Comparison of ENCODE assay signal across 8 cellular contexts in genomic region chrX:119502727-119503483, GRCh38. TPM values are rescaled to one million over a fixed set of nuclear protein-coding genes. Genes with fewer than 3 reads are reported as not detected.
DNase-seq lines count a peak whose midpoint lies in the region; ATAC-seq and TF ChIP-seq lines count a peak whose summit lies in the region.

No MANE protein-coding gene starts in this region.

- peaks cover 2% of the 10 kb centered on the region for H3K36me3 Mint-ChIP-seq in mesothelial cell of epicardium

- H3K27ac ChIP-seq in PC-3 (ENCODE audit: low read length) (peak overlapping the region; percentile 100), colonic mucosa (peak overlapping the region; percentile 81), trophoblast cell (ENCODE audit: low read depth, low read length) (peak overlapping the region; percentile 39)

- peak overlapping the region; percentile 48 for H2AFZ ChIP-seq in PC-3 (ENCODE audit: low read length)
- no peak overlapping the region for H2AFZ ChIP-seq in trophoblast cell (ENCODE audit: insufficient read depth, low read length, poor library complexity)

- peak overlapping the region; percentile 39; the same call in 1 of the 2 replicates for H3K4me3 ChIP-seq in PC-3 (ENCODE audit: low read length)
- H3K4me3 ChIP-seq in colonic mucosa: no peak overlapping the region
- H3K4me3 ChIP-seq in trophoblast cell (ENCODE audit: low read depth, low read length): no peak overlapping the region

- H3K4me3 Mint-ChIP-seq in mesothelial cell of epicardium: no peak overlapping the region

- no peak; the same call in 1 of the 2 replicates for TF ChIP-seq CTCF in PC-3 (conservative IDR thresholded peaks at IDR 0.05; ENCODE audit: low read depth, low read length)
- no peak for TF ChIP-seq CTCF in colonic mucosa (IDR thresholded peaks at IDR 0.05)
- TF ChIP-seq CTCF in mesothelial cell of epicardium (IDR thresholded peaks at IDR 0.05; ENCODE audit: unreplicated experiment): no peak

- H3K4me2 ChIP-seq in PC-3 (ENCODE audit: low read length) (peak overlapping the region; percentile 85), trophoblast cell (ENCODE audit: low read length) (no peak overlapping the region)

- H2AK5ac ChIP-seq in trophoblast cell (ENCODE audit: low read length): no peak overlapping the region

- no peak overlapping the region for H4K12ac ChIP-seq in trophoblast cell (ENCODE audit: low read depth, low read length)

- WGBS in trophoblast cell (ENCODE audit: extremely low coverage, insufficient coverage, insufficient read length): no CpG with 5 or more reads among the region's 11 CpGs

- peaks cover 9% of the 10 kb centered on the region for H3F3A ChIP-seq in PC-3 (ENCODE audit: low read length, unreplicated experiment)

- H4K8ac ChIP-seq in trophoblast cell (ENCODE audit: low read depth, low read length): no peak overlapping the region

- H4K91ac ChIP-seq in trophoblast cell (ENCODE audit: low read depth, low read length): no peak overlapping the region

- peak; percentile 77 for ATAC-seq in PC-3

- H3K4me1 Mint-ChIP-seq in mesothelial cell of epicardium: no peaks in the 10 kb centered on the region

- H3K27me3 Mint-ChIP-seq in mesothelial cell of epicardium (ENCODE audit: low read depth): no peaks in the 10 kb centered on the region

- no peak overlapping the region for H3K23ac ChIP-seq in trophoblast cell (ENCODE audit: low read length)

- H3K79me2 ChIP-seq in PC-3 (ENCODE audit: low read length): no peaks in the 10 kb centered on the region
- no peaks in the 10 kb centered on the region for H3K79me2 ChIP-seq in trophoblast cell (ENCODE audit: control insufficient read depth, insufficient read depth, low read length, poor library complexity)

- H2BK120ac ChIP-seq in trophoblast cell (ENCODE audit: insufficient read depth, low read length, poor library complexity): no peak overlapping the region

- no peak overlapping the region for H3K4ac ChIP-seq in trophoblast cell (ENCODE audit: low read depth, low read length)

- no peak overlapping the region for H2BK5ac ChIP-seq in trophoblast cell (ENCODE audit: low read depth, low read length, poor library complexity)

- H3K9ac ChIP-seq in PC-3 (ENCODE audit: low read length): peak overlapping the region; percentile 83
- H3K9ac ChIP-seq in colonic mucosa (ENCODE audit: low read depth in 2 of 2, low read length in 2 of 2): peak overlapping the region in 1 of 2 donors; percentile 31
- no peak overlapping the region for H3K9ac ChIP-seq in trophoblast cell (ENCODE audit: low read length)

- POLR2A ChIA-PET in PC-3 (lab: Charles Lee; ENCODE audit: unreplicated experiment): interaction anchor here (1.1 kb wide), 1 partner anchor 9 kb away, joined by 6 read pairs; no protein-coding TSS in a partner anchor

- H3K36me3 ChIP-seq in PC-3 (ENCODE audit: low read depth, low read length): no peaks in the 10 kb centered on the region
- no peaks in the 10 kb centered on the region for H3K36me3 ChIP-seq in colonic mucosa
- H3K36me3 ChIP-seq in trophoblast cell (ENCODE audit: control insufficient read depth in 1 of 2, insufficient read depth in 2 of 2, low read length in 2 of 2): no peaks in the 10 kb centered on the region

- BruUV-seq in PC-3 (replicated peaks; lab: Mats Ljungman, UMichigan): TSS peak; percentile 93

- CTCF ChIA-PET in PC-3 (lab: Charles Lee): interaction anchor here (0.6 to 1.4 kb wide), 2 partner anchors 9 to 14 kb away, joined by 5 to 10 read pairs; no protein-coding TSS in a partner anchor

- no peaks in the 10 kb centered on the region for H3K79me1 ChIP-seq in trophoblast cell (ENCODE audit: low read length)

- H3K9me3 ChIP-seq in PC-3 (ENCODE audit: low read length) (no peaks in the 10 kb centered on the region), colonic mucosa (no peaks in the 10 kb centered on the region), trophoblast cell (ENCODE audit: insufficient read depth, low read depth, low read length) (no peaks in the 10 kb centered on the region)

- peak; percentile 41 for DNase-seq in G401 (ENCODE audit: low spot score)
- peak; percentile 86 for DNase-seq in PC-3
- peak; percentile 83 for DNase-seq in colonic mucosa
- no peak for DNase-seq in trophoblast cell
- no peak for DNase-seq in occipital lobe (lab: John Stamatoyannopoulos, UW)
- no peak for DNase-seq in D341Med (ENCODE audit: low spot score)
- no peak for DNase-seq in DMS 273 treated with DMSO at 0.1 percent for 48 hours (lab: John Stamatoyannopoulos, UW)
- DNase-seq in mesothelial cell of epicardium (ENCODE audit: low spot score in 2 of 2, unreplicated experiment in 2 of 2): no peak

- no peak overlapping the region for H3K18ac ChIP-seq in trophoblast cell (ENCODE audit: low read length)

- H3K14ac ChIP-seq in trophoblast cell (ENCODE audit: low read length): no peak overlapping the region

- no peaks in the 10 kb centered on the region for H3K27me3 ChIP-seq in PC-3 (ENCODE audit: low read length)
- H3K27me3 ChIP-seq in colonic mucosa: no peaks in the 10 kb centered on the region
- no peaks in the 10 kb centered on the region for H3K27me3 ChIP-seq in trophoblast cell (ENCODE audit: insufficient read depth, low read length)

- peaks cover 3% of the 10 kb centered on the region for H3K9me3 Mint-ChIP-seq in mesothelial cell of epicardium

- no peaks in the 10 kb centered on the region for H3K9me2 ChIP-seq in PC-3 (replicated peaks; ENCODE audit: low read length)

- peaks cover 35% of the 10 kb centered on the region for H3K4me1 ChIP-seq in PC-3 (ENCODE audit: insufficient read depth, low read length)
- H3K4me1 ChIP-seq in colonic mucosa: no peaks in the 10 kb centered on the region
- H3K4me1 ChIP-seq in trophoblast cell (ENCODE audit: control insufficient read depth in 1 of 2, insufficient read depth in 2 of 2, low read length in 2 of 2): peaks cover 5 to 16% of the 10 kb centered on the region in 2 experiments

- H4K20me1 ChIP-seq in PC-3 (ENCODE audit: low read length): no peaks in the 10 kb centered on the region

- no peak overlapping the region for H3K27ac Mint-ChIP-seq in mesothelial cell of epicardium

- intact Hi-C loops in PC-3 (cut with micrococcal nuclease) (no loop called here), colonic mucosa (cut with DNase I) (no loop called here)

- H2BK12ac ChIP-seq in trophoblast cell (ENCODE audit: low read length): no peak overlapping the region

- in situ Hi-C loops in G401 (cut with HindIII; ENCODE audit: low sequenced_read_pairs): no loop called here

RNA-seq across cellular contexts. Expression of gene SLC25A5, which starts 34.7 kb away (rescaled TPM):
- 127 and 170 TPM in 2 replicates for total RNA-seq in G401 (2014; rRNA removed; shearing (Covaris generic))
- total RNA-seq in PC-3 (2014; rRNA removed) (410 and 544 TPM in 2 replicates), colonic mucosa (1,000 to 10,000 TPM; 1,091 to 1,162 TPM), occipital lobe (73.6 TPM), mesothelial cell of epicardium (171 to 179 TPM (median 177 TPM) in 3 replicates)
- polyA plus RNA-seq in trophoblast cell (2013): 273 and 285 TPM in 2 replicates

Comparison
In these comparisons a context has a peak if more than half of its experiments do, and no peak if none do; other contexts are left out.
1. DNase-seq: peak in G401 (single experiment), PC-3 (single experiment) and colonic mucosa (single experiment); none in trophoblast cell (0 of 2), occipital lobe (single experiment), D341Med (single experiment), DMS 273 treated with DMSO at 0.1 percent for 48 hours (single experiment) and mesothelial cell of epicardium (0 of 2).
2. H3K27ac ChIP-seq: peak in every context shown above with its lines; median percentile 100 in PC-3; 81 in colonic mucosa; 39 in trophoblast cell.